In genomic region chr3:33447958-33448357, GRCh38 we compare ENCODE assay signal across 24 cellular contexts. TPM values are rescaled to one million over a fixed set of nuclear protein-coding genes. Genes with fewer than 3 reads are reported as not detected.
DNase-seq lines count a peak whose midpoint lies in the region; TF ChIP-seq lines count a peak whose summit lies in the region.
"Had no signal": no experiment of that assay in that cellular context is flagged by ENCODE, and none has a peak within 500 bp of the region (broad histone marks: within the 10 kb centered on the region; RNA-seq: fewer than 3 reads in every experiment).

No MANE protein-coding gene starts in this region.

- H3K27ac ChIP-seq in endodermal cell (ENCODE audit: low read depth, low read length): no peak overlapping the region
- H3K27ac ChIP-seq in mesodermal cell (ENCODE audit: low read depth, low read length, severe bottlenecking): no peak overlapping the region
- H3K27ac ChIP-seq: adrenal gland, heart right ventricle, HL-60, right atrium auricular region, SJSA1, tibial nerve had no signal

- DNase-seq in activated naive CD4-positive, alpha-beta T cell (lab: John Stamatoyannopoulos, UW): no peak
- peak; percentile 58 for DNase-seq in endodermal cell
- DNase-seq in type B pancreatic cell (ENCODE audit: extremely low spot score, unreplicated experiment): no peak
- no peak for DNase-seq in foreskin melanocyte
- no peak for DNase-seq in NCI-H345 (lab: John Stamatoyannopoulos, UW)
- no peak for DNase-seq in NCI-H226
- DNase-seq: activated CD8-positive, alpha-beta memory T cell treated with anti-CD3 and anti-CD28 coated beads, Interleukin-2, amount 50 U/mL, for 4 hours; activated effector memory CD4-positive, alpha-beta T cell treated with anti-CD3 and anti-CD28 coated beads, Interleukin-2, amount 50 U/mL, for 16 hours; adrenal gland; dermis blood vessel endothelial cell; DMS79 treated with DMSO at 0.1 percent for 48 hours; GOT3; heart right ventricle; NCI-H1436 treated with DMSO at 0.1 percent for 48 hours; NCI-H526 treated with DMSO at 0.1 percent for 48 hours; stimulated activated CD4-positive, alpha-beta T cell treated with anti-CD3 and anti-CD28 coated beads, Interleukin-12 subunit alpha, Interleukin-12 subunit beta, amount 100 ng/mL, for 4 hours; stimulated activated CD4-positive, alpha-beta T cell treated with anti-CD3 and anti-CD28 coated beads, Interleukin-4, amount 100 ng/mL, for 4 hours; stimulated activated naive CD8-positive, alpha-beta T cell treated with anti-CD3 and anti-CD28 coated beads, Interleukin-15, amount 100 ng/mL, for 72 hours had no signal

- H3K27me3 Mint-ChIP-seq in activated naive CD4-positive, alpha-beta T cell treated with anti-CD3 and anti-CD28 coated beads, Interleukin-2, amount 50 U/mL, for 24 hours: no peaks in the 10 kb centered on the region
- H3K27me3 Mint-ChIP-seq in endodermal cell (ENCODE audit: insufficient read depth): peaks cover 2% of the 10 kb centered on the region
- no peaks in the 10 kb centered on the region for H3K27me3 Mint-ChIP-seq in type B pancreatic cell
- H3K27me3 Mint-ChIP-seq: stimulated activated naive CD8-positive, alpha-beta T cell treated with anti-CD3 and anti-CD28 coated beads, Interleukin-15, amount 100 ng/mL, for 72 hours had no signal

- H3K4me3 Mint-ChIP-seq in activated naive CD4-positive, alpha-beta T cell treated with anti-CD3 and anti-CD28 coated beads, Interleukin-2, amount 50 U/mL, for 24 hours: peak overlapping the region; percentile 7
- H3K4me3 Mint-ChIP-seq in endodermal cell: peak overlapping the region; percentile 84
- peak overlapping the region; percentile 99 for H3K4me3 Mint-ChIP-seq in type B pancreatic cell

- WGBS in endodermal cell (ENCODE audit: insufficient coverage in 1 of 2, insufficient read length in 1 of 2), 2 experiments: 24 to 28% methylated on average over 8 to 15 of the region's 15 CpGs
- WGBS in mesodermal cell (ENCODE audit: insufficient coverage in 2 of 2), 2 experiments: 38 to 42% methylated on average over 15 of the region's 15 CpGs

- H3K36me3 Mint-ChIP-seq in activated naive CD4-positive, alpha-beta T cell treated with anti-CD3 and anti-CD28 coated beads, Interleukin-2, amount 50 U/mL, for 24 hours: peaks cover 2% of the 10 kb centered on the region
- H3K36me3 Mint-ChIP-seq in endodermal cell (ENCODE audit: low read depth) (peaks cover 16% of the 10 kb centered on the region), type B pancreatic cell (peaks cover 10% of the 10 kb centered on the region)

- H3K4me3 ChIP-seq in endodermal cell (ENCODE audit: low read length) (peak overlapping the region; percentile 93), mesodermal cell (ENCODE audit: extremely low read depth, insufficient read depth, low read length, poor library complexity, severe bottlenecking) (peak overlapping the region; percentile 49)
- H3K4me3 ChIP-seq: adrenal gland, heart right ventricle, right atrium auricular region, SJSA1, tibial nerve had no signal

- H3K9ac ChIP-seq in endodermal cell (ENCODE audit: extremely low read depth, low read length, poor library complexity, severe bottlenecking): peak overlapping the region; percentile 17

- H3K36me3 ChIP-seq in endodermal cell (ENCODE audit: control insufficient read depth, insufficient read depth, low read length) (no peaks in the 10 kb centered on the region), mesodermal cell (ENCODE audit: control insufficient read depth, insufficient read depth, low read length) (no peaks in the 10 kb centered on the region)
- H3K36me3 ChIP-seq: adrenal gland, heart right ventricle, right atrium auricular region, SJSA1, tibial nerve had no signal

- H3K4me1 ChIP-seq in endodermal cell (ENCODE audit: control insufficient read depth, insufficient read depth, low read length) (no peaks in the 10 kb centered on the region), mesodermal cell (ENCODE audit: control insufficient read depth, insufficient read depth, low read length, poor library complexity, severe bottlenecking) (no peaks in the 10 kb centered on the region)
- H3K4me1 ChIP-seq: adrenal gland, heart right ventricle, right atrium auricular region, SJSA1, tibial nerve had no signal

- H3K27ac Mint-ChIP-seq in activated naive CD4-positive, alpha-beta T cell treated with anti-CD3 and anti-CD28 coated beads, Interleukin-2, amount 50 U/mL, for 24 hours: no peak overlapping the region
- H3K27ac Mint-ChIP-seq in endodermal cell (peak overlapping the region; percentile 67), type B pancreatic cell (peak overlapping the region; percentile 90)

- H3K9me3 ChIP-seq in endodermal cell (ENCODE audit: control insufficient read depth, low read length) (no peaks in the 10 kb centered on the region), mesodermal cell (ENCODE audit: control insufficient read depth, low read length) (no peaks in the 10 kb centered on the region)
- H3K9me3 ChIP-seq: adrenal gland, heart right ventricle, right atrium auricular region, SJSA1, tibial nerve had no signal

- H3K9me3 Mint-ChIP-seq in activated naive CD4-positive, alpha-beta T cell treated with anti-CD3 and anti-CD28 coated beads, Interleukin-2, amount 50 U/mL, for 24 hours: no peaks in the 10 kb centered on the region
- H3K9me3 Mint-ChIP-seq in endodermal cell (peaks cover 4% of the 10 kb centered on the region), type B pancreatic cell (peaks cover 4% of the 10 kb centered on the region)

- no peak for TF ChIP-seq CTCF in endodermal cell (conservative IDR thresholded peaks at IDR 0.05)
- TF ChIP-seq CTCF in type B pancreatic cell (conservative IDR thresholded peaks at IDR 0.05): peak; percentile 36

- peaks cover 18% of the 10 kb centered on the region for H3K4me1 Mint-ChIP-seq in activated naive CD4-positive, alpha-beta T cell treated with anti-CD3 and anti-CD28 coated beads, Interleukin-2, amount 50 U/mL, for 24 hours
- peaks cover 23% of the 10 kb centered on the region for H3K4me1 Mint-ChIP-seq in endodermal cell
- H3K4me1 Mint-ChIP-seq in type B pancreatic cell (ENCODE audit: unreplicated experiment): peaks cover 10% of the 10 kb centered on the region

- H3K27me3 ChIP-seq in endodermal cell (ENCODE audit: control insufficient read depth, insufficient read depth, low read length, poor library complexity, severe bottlenecking): no peaks in the 10 kb centered on the region
- H3K27me3 ChIP-seq: adrenal gland, heart right ventricle, right atrium auricular region, SJSA1, tibial nerve had no signal

RNA-seq across cellular contexts. Expression of gene UBP1, which starts 7.8 kb away (rescaled TPM):
- total RNA-seq in endodermal cell: 10 to 100 TPM; 69.2 to 84.5 TPM
- polyA plus RNA-seq in endodermal cell (2013, experiment 1 of 2): 65.8 TPM
- polyA plus RNA-seq in endodermal cell (2013, experiment 2 of 2): 62.4 TPM
- 63.8 TPM for polyA plus RNA-seq in mesodermal cell (2013, experiment 1 of 2)
- 75.7 TPM for polyA plus RNA-seq in mesodermal cell (2013, experiment 2 of 2)
- 57.0 and 68.2 TPM in 2 replicates for total RNA-seq in type B pancreatic cell (ENCODE audit: low replicate concordance)

Comparison
In these comparisons a context has a peak if more than half of its experiments do, and no peak if none do; other contexts are left out.
1. H3K4me3 Mint-ChIP-seq: peak in every context shown above with its lines; median percentile 99 in type B pancreatic cell; 84 in endodermal cell; 7 in activated naive CD4-positive, alpha-beta T cell treated with anti-CD3 and anti-CD28 coated beads, Interleukin-2, amount 50 U/mL, for 24 hours.